Comparison of ENCODE assay signal across 17 cellular contexts in genomic region chr2:213544940-213545339, GRCh38.
"Had no signal": no experiment of that assay in that cellular context is flagged by ENCODE, and none has a peak within 500 bp of the region (broad histone marks: within the 10 kb centered on the region; RNA-seq: fewer than 3 reads in every experiment).

No MANE protein-coding gene starts in this region.

- H3K36me3 ChIP-seq: esophagus squamous epithelium, gastroesophageal sphincter, left ventricle myocardium inferior, lower lobe of right lung, stomach, uterus had no signal

- FAIRE-seq: keratinocyte had no signal

- H3K4me3 ChIP-seq: esophagus squamous epithelium, gastroesophageal sphincter, left ventricle myocardium inferior, lower lobe of right lung, stomach, uterus had no signal

- H3K27ac ChIP-seq: epithelial cell of prostate, esophagus squamous epithelium, gastroesophageal sphincter, left ventricle myocardium inferior, lower lobe of right lung, stomach, uterus had no signal

- H3K27me3 ChIP-seq: esophagus squamous epithelium, gastroesophageal sphincter, stomach, uterus had no signal

- DNase-seq: effector memory CD8-positive, alpha-beta T cell; esophagus squamous epithelium; foreskin fibroblast; immature natural killer cell; left ventricle myocardium inferior; lower lobe of right lung; natural killer cell; posterior cingulate gyrus; stimulated activated naive CD4-positive, alpha-beta T cell; stomach; substantia nigra; trophoblast cell; uterus had no signal

- H3K4me1 ChIP-seq: esophagus squamous epithelium, gastroesophageal sphincter, left ventricle myocardium inferior, lower lobe of right lung, stomach, uterus had no signal

- ATAC-seq: effector memory CD8-positive, alpha-beta T cell; gastroesophageal sphincter; lower lobe of right lung; natural killer cell; sciatic nerve had no signal

- H3K9me3 ChIP-seq: esophagus squamous epithelium, gastroesophageal sphincter, left ventricle myocardium inferior, lower lobe of right lung, stomach, uterus had no signal
